ENCODE assay signal across 8 cellular contexts in genomic region chr12:128798543-128799341, GRCh38. TPM values are rescaled to one million over a fixed set of nuclear protein-coding genes. Genes with fewer than 3 reads are reported as not detected.
DNase-seq lines count a peak whose midpoint lies in the region; ATAC-seq, FAIRE-seq and TF ChIP-seq lines count a peak whose summit lies in the region.

No MANE protein-coding gene starts in this region.

- H3K4me1 ChIP-seq in DND-41 (ENCODE audit: insufficient read depth, low read length): no peaks in the 10 kb centered on the region
- peaks cover 35% of the 10 kb centered on the region for H3K4me1 ChIP-seq in astrocyte (ENCODE audit: insufficient read depth, low read length)

- peaks cover 48% of the 10 kb centered on the region for H4K20me1 ChIP-seq in DND-41 (ENCODE audit: insufficient read depth, low read length)
- peaks cover 26% of the 10 kb centered on the region for H4K20me1 ChIP-seq in astrocyte (ENCODE audit: insufficient read depth, low read length)

- peaks cover 17% of the 10 kb centered on the region for H3K79me2 ChIP-seq in DND-41 (ENCODE audit: insufficient read depth, low read length)
- peaks cover 39% of the 10 kb centered on the region for H3K79me2 ChIP-seq in astrocyte (ENCODE audit: insufficient read depth, low read length)

- peaks cover 95% of the 10 kb centered on the region for H3K36me3 ChIP-seq in DND-41 (ENCODE audit: insufficient read depth, low read length)
- peaks cover 28% of the 10 kb centered on the region for H3K36me3 ChIP-seq in astrocyte (ENCODE audit: insufficient read depth, low read length)

- H3K4me2 ChIP-seq in DND-41 (ENCODE audit: insufficient read depth, low read length) (no peak overlapping the region), astrocyte (ENCODE audit: low read length) (no peak overlapping the region)

- H3K4me3 Mint-ChIP-seq in astrocyte (ENCODE audit: unreplicated experiment): no peak overlapping the region
- no peak overlapping the region for H3K4me3 Mint-ChIP-seq in neural crest cell

- H3K9me3 ChIP-seq in DND-41 (ENCODE audit: insufficient read depth, low read length, severe bottlenecking) (no peaks in the 10 kb centered on the region), astrocyte (ENCODE audit: insufficient read depth, low read depth, low read length) (no peaks in the 10 kb centered on the region)

- no peaks in the 10 kb centered on the region for H3K27me3 ChIP-seq in DND-41 (ENCODE audit: insufficient read depth, low read length, poor library complexity)
- H3K27me3 ChIP-seq in astrocyte (ENCODE audit: insufficient read depth, low read length): no peaks in the 10 kb centered on the region

- H3K9me3 Mint-ChIP-seq in astrocyte (ENCODE audit: unreplicated experiment) (peaks cover 4% of the 10 kb centered on the region), neural crest cell (no peaks in the 10 kb centered on the region)

- H3K27me3 Mint-ChIP-seq in astrocyte (ENCODE audit: low read depth, unreplicated experiment) (no peaks in the 10 kb centered on the region), neural crest cell (ENCODE audit: low read depth) (no peaks in the 10 kb centered on the region)

- H3K4me3 ChIP-seq in DND-41 (ENCODE audit: low read depth in 1 of 2, low read length in 2 of 2): no peak overlapping the region
- no peak overlapping the region for H3K4me3 ChIP-seq in astrocyte (ENCODE audit: insufficient read depth, low read depth, low read length)

- H3K4me1 Mint-ChIP-seq in astrocyte (ENCODE audit: low read depth, unreplicated experiment) (peaks cover 3% of the 10 kb centered on the region), neural crest cell (no peaks in the 10 kb centered on the region)

- H2AFZ ChIP-seq in DND-41 (ENCODE audit: low read depth, low read length) (no peak overlapping the region), astrocyte (ENCODE audit: low read depth, low read length) (no peak overlapping the region)

- no peak overlapping the region for H3K27ac Mint-ChIP-seq in astrocyte (ENCODE audit: unreplicated experiment)
- H3K27ac Mint-ChIP-seq in neural crest cell (ENCODE audit: unreplicated experiment): no peak overlapping the region

- H3K9ac ChIP-seq in DND-41 (ENCODE audit: low read depth, low read length) (no peak overlapping the region), astrocyte (ENCODE audit: low read length) (peak overlapping the region; percentile 77)

- H3K27ac ChIP-seq in DND-41 (ENCODE audit: low read length) (no peak overlapping the region), astrocyte (ENCODE audit: low read depth, low read length) (peak overlapping the region; percentile 88)

- no peak for ATAC-seq in DND-41 (ENCODE audit: insufficient read depth, low read depth)
- peak; percentile 26 for ATAC-seq in GM21423 (IDR thresholded peaks at IDR 0.05; ENCODE audit: unreplicated experiment)
- no peak for ATAC-seq in HG03521 (IDR thresholded peaks at IDR 0.05; ENCODE audit: unreplicated experiment)

- no peak for FAIRE-seq in astrocyte (lab: Jason Lieb, UNC)

- TF ChIP-seq CTCF in DND-41 (IDR thresholded peaks at IDR 0.05; ENCODE audit: borderline replicate concordance, extremely low read depth, low read length, poor library complexity, severe bottlenecking) (peak; percentile 18), astrocyte (IDR thresholded peaks at IDR 0.05; ENCODE audit: insufficient read depth, low read depth, low read length) (peak; percentile 18), neural crest cell (conservative IDR thresholded peaks at IDR 0.05) (peak; percentile 40)

- H3K36me3 Mint-ChIP-seq in astrocyte (ENCODE audit: low read depth, unreplicated experiment): peaks cover 10% of the 10 kb centered on the region
- H3K36me3 Mint-ChIP-seq in neural crest cell (ENCODE audit: low read depth): peaks cover 35% of the 10 kb centered on the region

- no peak for DNase-seq in DND-41
- DNase-seq in astrocyte (ENCODE audit: low read depth): no peak
- DNase-seq in neural crest cell (ENCODE audit: low read depth, low spot score): no peak
- DNase-seq in DMS79 treated with DMSO at 0.1 percent for 48 hours (lab: John Stamatoyannopoulos, UW): no peak
- no peak for DNase-seq in activated CD4-positive, CD25-positive, alpha-beta regulatory T cell (lab: John Stamatoyannopoulos, UW)
- DNase-seq in NOMO-1 (lab: John Stamatoyannopoulos, UW; ENCODE audit: unreplicated experiment in 2 of 2): no peak

RNA-seq across cellular contexts. Expression of gene SLC15A4, which starts 25.0 kb away (rescaled TPM):
- 11.9 and 12.4 TPM in 2 replicates for total RNA-seq in astrocyte
- 19.4 TPM in 2 replicates for total RNA-seq in neural crest cell

RNA-seq across cellular contexts. Expression of gene GLT1D1, which starts 54.5 kb away (rescaled TPM):
- total RNA-seq in astrocyte (0.14 and 0.16 TPM in 2 replicates), neural crest cell (7.4 and 8.6 TPM in 2 replicates)
